34 cellular contexts compared by ENCODE assay signal in genomic region chr2:156177654-156178053, GRCh38.
"Had no signal": no experiment of that assay in that cellular context is flagged by ENCODE, and none has a peak within 500 bp of the region (broad histone marks: within the 10 kb centered on the region; RNA-seq: fewer than 3 reads in every experiment).

No MANE protein-coding gene starts in this region.

- H3K36me3 ChIP-seq: MG63 had no signal

- H3K4me3 ChIP-seq: MG63 had no signal

- DNase-seq: Karpas-422, Kasumi-1, MG63, MM.1S, MV-4-11, NCI-H1048, NCI-H1092, NCI-H1092 treated with DMSO at 0.1 percent for 48 hours, NCI-H1105, NCI-H1105 treated with DMSO at 0.1 percent for 48 hours, NCI-H1417, NCI-H1417 treated with DMSO at 0.1 percent for 48 hours, NCI-H1436, NCI-H1436 treated with DMSO at 0.1 percent for 48 hours, NCI-H146, NCI-H1694, NCI-H1694 treated with DMSO at 0.1 percent for 48 hours, NCI-H187, NCI-H187 treated with DMSO at 0.1 percent for 48 hours, NCI-H1930, NCI-H2029, NCI-H2029 treated with DMSO at 0.1 percent for 48 hours, NCI-H2081, NCI-H2081 treated with DMSO at 0.1 percent for 48 hours, NCI-H2107, NCI-H2171, NCI-H2171 treated with DMSO at 0.1 percent for 48 hours, NCI-H2227 treated with DMSO at 0.1 percent for 48 hours, NCI-H226, NCI-H345, NCI-H446, NCI-H446 treated with DMSO at 0.1 percent for 48 hours, NCI-H510A, NCI-H510A treated with DMSO at 0.1 percent for 48 hours had no signal

- H3K9me3 ChIP-seq: MG63 had no signal

- H3K27me3 ChIP-seq: MG63 had no signal
